In the genomic region with DNA sequence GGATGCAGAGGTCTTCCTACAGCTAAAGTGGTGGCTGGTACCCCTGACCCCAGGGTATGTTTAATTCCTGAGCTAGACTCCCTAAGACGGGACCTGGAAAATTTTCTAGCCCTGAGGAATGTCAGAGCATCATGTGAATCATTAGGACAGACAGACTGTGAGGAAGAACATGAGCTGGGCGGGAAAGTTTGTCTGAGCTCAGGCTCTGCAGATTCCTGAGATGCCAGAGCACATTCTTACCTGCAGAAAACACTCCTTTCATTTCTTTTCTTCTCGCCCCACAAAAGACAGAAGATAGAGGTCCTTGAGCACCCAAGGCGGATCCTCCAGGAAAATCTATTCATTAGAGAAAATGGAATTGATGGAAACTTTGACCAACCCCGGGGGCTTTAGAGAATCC, we compare ENCODE assay signal across 10 cellular contexts. TPM values are rescaled to one million over a fixed set of nuclear protein-coding genes. Genes with fewer than 3 reads are reported as not detected.
A peak's percentile ranks its signal among the peaks of the same experiment; 100 is the strongest.
DNase-seq lines count a peak whose midpoint lies in the region; ATAC-seq and TF ChIP-seq lines count a peak whose summit lies in the region.
"Had no signal": no experiment of that assay in that cellular context is flagged by ENCODE, and none has a peak within 500 bp of the region (broad histone marks: within the 10 kb centered on the region; RNA-seq: fewer than 3 reads in every experiment).

No MANE protein-coding gene starts in this region.

- peaks cover 3 to 86% (median 52%) of the 10 kb centered on the region in 9 donors for H3K4me1 ChIP-seq in heart right ventricle

- TF ChIP-seq POLR2A in lower leg skin (IDR thresholded peaks at IDR 0.05), result no peak

- no peak overlapping the region for H3K4me3 Mint-ChIP-seq in CD4-positive, alpha-beta T cell
- no peak overlapping the region for H3K4me3 Mint-ChIP-seq in neural crest cell

- no peaks in the 10 kb centered on the region for H3K27me3 Mint-ChIP-seq in CD4-positive, alpha-beta T cell
- H3K27me3 Mint-ChIP-seq in neural crest cell (ENCODE audit: low read depth), result no peaks in the 10 kb centered on the region

- intact Hi-C loops in CD4-positive, alpha-beta T cell (cut with DNase I, micrococcal nuclease), result no loop called here
- intact Hi-C loops in left ventricle myocardium superior (cut with micrococcal nuclease), result no loop called here
- intact Hi-C loops in lower leg skin (cut with DNase I; ENCODE audit: low total_unique reads), result no loop called here
- intact Hi-C loops in heart right ventricle (cut with DNase I), result no loop called here

- H3K27ac ChIP-seq in CD4-positive, alpha-beta T cell (ENCODE audit: low read depth, low read length), result no peak overlapping the region
- H3K27ac ChIP-seq in epithelial cell of prostate (peak overlapping the region; percentile 99), heart right ventricle (peak overlapping the region in 1 of 10 donors; percentile 71)

- no peaks in the 10 kb centered on the region for H3K9me3 ChIP-seq in CD4-positive, alpha-beta T cell (ENCODE audit: control insufficient read depth, low read length)
- no peaks in the 10 kb centered on the region for H3K9me3 ChIP-seq in heart right ventricle

- POLR2A ChIA-PET in CD4-positive, alpha-beta T cell (lab: Charles Lee), result interaction anchor here (1.0 to 1.9 kb wide), 2 partner anchors 9 to 29 kb away, joined by 3 to 4 read pairs; no protein-coding TSS in a partner anchor

- no peaks in the 10 kb centered on the region for H3K27me3 ChIP-seq in CD4-positive, alpha-beta T cell (ENCODE audit: control insufficient read depth, insufficient read depth, low read length)
- no peaks in the 10 kb centered on the region for H3K27me3 ChIP-seq in heart right ventricle

- H3K9me3 Mint-ChIP-seq in CD4-positive, alpha-beta T cell, result no peaks in the 10 kb centered on the region
- no peaks in the 10 kb centered on the region for H3K9me3 Mint-ChIP-seq in neural crest cell

- TF ChIP-seq CTCF in CD4-positive, alpha-beta T cell (IDR thresholded peaks at IDR 0.05), result no peak
- TF ChIP-seq CTCF in neural crest cell (conservative IDR thresholded peaks at IDR 0.05), result no peak
- no peak for TF ChIP-seq CTCF in lower leg skin (IDR thresholded peaks at IDR 0.05)
- no peak for TF ChIP-seq CTCF in heart right ventricle (IDR thresholded peaks at IDR 0.05)

- DNase-seq in CD4-positive, alpha-beta T cell, result no peak
- DNase-seq in NCI-H226, result peak; percentile 72
- no peak for DNase-seq in epithelial cell of prostate (ENCODE audit: low read depth, low spot score)
- DNase-seq in neural crest cell (ENCODE audit: low read depth, low spot score), result no peak
- DNase-seq in H4 (ENCODE audit: low spot score), result no peak
- no peak for DNase-seq in left ventricle myocardium superior
- no peak for DNase-seq in lower leg skin (ENCODE audit: low spot score in 2 of 2)
- DNase-seq in heart right ventricle, result no peak
- DNase-seq: activated effector memory CD4-positive, alpha-beta T cell treated with anti-CD3 and anti-CD28 coated beads, Interleukin-2, amount 50 U/mL, for 16 hours; NCI-H1694 had no signal

- WGBS in lower leg skin, 2 donors, result 57 to 60% methylated on average over 5 of the region's 5 CpGs
- WGBS in heart right ventricle, 2 donors, result 69 to 74% methylated on average over 5 of the region's 5 CpGs

- peaks cover 0 to 71% (median 41%) of the 10 kb centered on the region in 9 donors for H3K36me3 ChIP-seq in heart right ventricle

- peaks cover 79% of the 10 kb centered on the region for H3K4me1 Mint-ChIP-seq in CD4-positive, alpha-beta T cell (ENCODE audit: low read depth)
- H3K4me1 Mint-ChIP-seq in neural crest cell, result peaks cover 12% of the 10 kb centered on the region

- no peak overlapping the region for H3K4me3 ChIP-seq in lower leg skin (ENCODE audit: low read depth, poor library complexity, severe bottlenecking)
- no peak overlapping the region for H3K4me3 ChIP-seq in heart right ventricle

- H3K27ac Mint-ChIP-seq in CD4-positive, alpha-beta T cell, result peak overlapping the region; percentile 86
- peak overlapping the region; percentile 47 for H3K27ac Mint-ChIP-seq in neural crest cell (ENCODE audit: unreplicated experiment)

- ATAC-seq in CD4-positive, alpha-beta T cell (ENCODE audit: poor library complexity), result no peak
- ATAC-seq in left ventricle myocardium superior (no peak), heart right ventricle (no peak)

- peaks cover 67% of the 10 kb centered on the region for H3K36me3 Mint-ChIP-seq in CD4-positive, alpha-beta T cell (ENCODE audit: low read depth)
- H3K36me3 Mint-ChIP-seq in neural crest cell (ENCODE audit: low read depth), result peaks cover 6% of the 10 kb centered on the region

- CTCF ChIA-PET in CD4-positive, alpha-beta T cell (lab: Charles Lee), result interaction anchor here (1.3 to 3.3 kb wide), 2 partner anchors 14 to 30 kb away, joined by 3 to 16 read pairs; no protein-coding TSS in a partner anchor

RNA-seq across cellular contexts. Expression of a gene that starts 6.5 kb away (rescaled TPM):
- total RNA-seq in CD4-positive, alpha-beta T cell, result 100 to 1,000 TPM; 110 to 114 TPM
- total RNA-seq in neural crest cell (95.0 and 98.6 TPM in 2 replicates), left ventricle myocardium superior (76.9 TPM), lower leg skin (10 to 100 TPM; 33.7 to 73.3 (median 47.2) TPM), heart right ventricle (100 to 1,000 TPM in 1 of 10 donors, 10 to 100 TPM in 9; 65.6 to 104 (median 77.6) TPM)
- total RNA-seq in H4 (2014; rRNA removed; shearing (Covaris generic)), result 43.4 and 47.9 TPM in 2 replicates
- 100 to 1,000 TPM in 1 of 2 donors, 10 to 100 TPM in 1; 62.4 to 107 TPM for polyA plus RNA-seq in heart right ventricle

RNA-seq across cellular contexts. Expression of a gene that starts 53.3 kb away (rescaled TPM):
- under 1 TPM; 0.27 to 0.34 TPM for total RNA-seq in CD4-positive, alpha-beta T cell
- total RNA-seq in neural crest cell, result not detected in 2 replicates
- not detected in 2 replicates for total RNA-seq in H4 (2014; rRNA removed; shearing (Covaris generic))
- not detected for total RNA-seq in left ventricle myocardium superior
- 1 to 10 TPM in 1 of 4 donors, under 1 TPM in 3; 0.27 to 2.4 (median 0.34) TPM for total RNA-seq in lower leg skin
- not detected for total RNA-seq in heart right ventricle
- under 1 TPM in 1 of 2 donors, not detected in 1; 0.10 TPM for polyA plus RNA-seq in heart right ventricle
